In the genomic region with DNA sequence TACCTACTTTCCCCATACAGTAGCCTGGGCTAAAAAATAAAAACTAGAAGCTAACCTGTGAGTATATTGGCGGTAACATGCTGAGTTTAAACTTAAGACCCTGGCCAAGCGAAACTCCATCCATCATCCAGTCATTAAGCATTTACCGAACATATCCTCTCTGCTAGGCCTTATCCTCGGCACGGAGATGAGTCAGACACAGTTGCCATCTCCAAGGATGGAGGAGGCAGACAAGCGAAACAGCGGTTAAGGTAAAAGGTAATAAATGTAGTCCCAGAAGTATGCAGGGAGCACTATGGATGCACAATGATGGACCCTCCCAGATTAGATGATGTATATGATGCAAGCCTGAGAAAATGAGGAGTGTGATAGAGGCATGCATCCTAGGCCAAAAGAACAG, we compare ENCODE assay signal across 20 cellular contexts.
"Had no signal": no experiment of that assay in that cellular context is flagged by ENCODE, and none has a peak within 500 bp of the region (broad histone marks: within the 10 kb centered on the region; RNA-seq: fewer than 3 reads in every experiment).

No MANE protein-coding gene starts in this region.

- H3K4me2 ChIP-seq: KMS-11, SK-N-SH had no signal

- FAIRE-seq: HTR-8/SVneo, K562 had no signal

- DNase-seq: Kasumi-1, MM.1S, NCI-H1092 treated with DMSO at 0.1 percent for 48 hours, NCI-H1436 treated with DMSO at 0.1 percent for 48 hours, NCI-H1694, NCI-H1930, NCI-H2081, NCI-H2107, NCI-H2227 treated with DMSO at 0.1 percent for 48 hours, NCI-H524, NCI-H526 treated with DMSO at 0.1 percent for 48 hours, NCI-H748 treated with DMSO at 0.1 percent for 48 hours, SHP77, SK-N-SH, SW 1271 had no signal

- H3K4me3 ChIP-seq: K562 had no signal

- H3K9me3 ChIP-seq: SK-N-SH had no signal

- H3K27ac ChIP-seq: HL-60, KMS-11, RWPE1 had no signal

- ATAC-seq: K562 had no signal

- H3K9ac ChIP-seq: KMS-11, SK-N-SH had no signal
